Comparison of ENCODE assay signal across 9 cellular contexts in genomic region chr7:112112822-112113255, GRCh38.
A peak's percentile ranks its signal among the peaks of the same experiment; 100 is the strongest.
DNase-seq lines count a peak whose midpoint lies in the region; ATAC-seq and TF ChIP-seq lines count a peak whose summit lies in the region.
"Had no signal": no experiment of that assay in that cellular context is flagged by ENCODE, and none has a peak within 500 bp of the region (broad histone marks: within the 10 kb centered on the region; RNA-seq: fewer than 3 reads in every experiment).

No MANE protein-coding gene starts in this region.

- peak overlapping the region; percentile 98 for H3K27ac ChIP-seq in caudate nucleus (ENCODE audit: low read depth, low read length)

- DNase-seq in HFFc6 (peak; percentile 44), caudate nucleus (lab: John Stamatoyannopoulos, UW) (peak in 32 of 61 donors; percentile 15 to 76 (median 40)), iris pigment epithelial cell (ENCODE audit: low read depth) (peak; percentile 66), stromal cell of bone marrow (ENCODE audit: low read depth) (peak; percentile 76), NCI-H82 (lab: John Stamatoyannopoulos, UW) (no peak)
- no peak for DNase-seq in activated CD4-positive, alpha-beta T cell treated with anti-CD3 and anti-CD28 coated beads, Interleukin-2, amount 50 U/mL, for 1 hour
- DNase-seq: activated naive CD4-positive, alpha-beta T cell had no signal

- no peaks in the 10 kb centered on the region for H3K36me3 Mint-ChIP-seq in HFFc6 (ENCODE audit: low read depth)

- no peaks in the 10 kb centered on the region for H3K9me3 Mint-ChIP-seq in HFFc6

- peaks cover 5% of the 10 kb centered on the region; the same call in 1 of the 2 replicates for H3K27me3 Mint-ChIP-seq in HFFc6 (ENCODE audit: insufficient read depth)

- H3K27ac Mint-ChIP-seq in HFFc6, result no peak overlapping the region

- H3K4me1 Mint-ChIP-seq in HFFc6 (ENCODE audit: low read depth), result peaks cover 10% of the 10 kb centered on the region

- ATAC-seq in GM19467 (IDR thresholded peaks at IDR 0.05; ENCODE audit: unreplicated experiment), result no peak
- ATAC-seq in GM18520 (IDR thresholded peaks at IDR 0.05; ENCODE audit: unreplicated experiment), result no peak

- peak overlapping the region; percentile 3; the same call in 1 of the 2 replicates for H3K4me3 Mint-ChIP-seq in HFFc6

- TF ChIP-seq CTCF in HFFc6 (IDR thresholded peaks at IDR 0.05), result no peak

Comparison
In these comparisons a context has a peak if more than half of its experiments do, and no peak if none do; other contexts are left out.
1. DNase-seq: peak in HFFc6 (single experiment), caudate nucleus (32 of 61), iris pigment epithelial cell (single experiment) and stromal cell of bone marrow (single experiment); none in activated CD4-positive, alpha-beta T cell treated with anti-CD3 and anti-CD28 coated beads, Interleukin-2, amount 50 U/mL, for 1 hour (single experiment) and NCI-H82 (single experiment).